In genomic region chr9:88995205-88995604, GRCh38 we compare ENCODE assay signal across 26 cellular contexts. TPM values are rescaled to one million over a fixed set of nuclear protein-coding genes. Genes with fewer than 3 reads are reported as not detected.
DNase-seq lines count a peak whose midpoint lies in the region; ATAC-seq, FAIRE-seq and TF ChIP-seq lines count a peak whose summit lies in the region.
"Had no signal": no experiment of that assay in that cellular context is flagged by ENCODE, and none has a peak within 500 bp of the region (broad histone marks: within the 10 kb centered on the region; RNA-seq: fewer than 3 reads in every experiment).

No MANE protein-coding gene starts in this region.

- TF ChIP-seq RAD21 in HepG2 (CRISPR knock-in tag; IDR thresholded peaks at IDR 0.05), result no peak

- H3K27me3 ChIP-seq in adipocyte (replicated peaks; ENCODE audit: control insufficient read depth, insufficient read depth, low read length) (no peaks in the 10 kb centered on the region), esophagus muscularis mucosa (no peaks in the 10 kb centered on the region), transverse colon (peaks cover 31% of the 10 kb centered on the region), HepG2 (ENCODE audit: control insufficient read depth in 1 of 2, insufficient read depth in 2 of 2, low read length in 2 of 2) (peaks cover 0 to 20% of the 10 kb centered on the region in 2 experiments; a peak in 3 of 5 replicates)
- H3K27me3 ChIP-seq: tibial nerve had no signal

- H3K9me3 ChIP-seq in adipocyte (ENCODE audit: control insufficient read depth, low read length) (no peaks in the 10 kb centered on the region), esophagus muscularis mucosa (no peaks in the 10 kb centered on the region), transverse colon (no peaks in the 10 kb centered on the region), HepG2 (ENCODE audit: low read length) (no peaks in the 10 kb centered on the region)
- H3K9me3 ChIP-seq: left lung, right lobe of liver, tibial nerve had no signal

- intact Hi-C loops in esophagus muscularis mucosa (cut with DNase I), result loop anchor here (5.0 kb wide), 1 partner anchor 218 kb away; no protein-coding TSS in a partner anchor
- intact Hi-C loops in transverse colon (cut with DNase I; ENCODE audit: low total_unique reads), result no loop called here
- intact Hi-C loops in HepG2 (cut with micrococcal nuclease; ENCODE audit: unreplicated experiment), result no loop called here

- H3K27me3 Mint-ChIP-seq in nephron (ENCODE audit: low read depth), result peaks cover 11% of the 10 kb centered on the region

- TF ChIP-seq CTCF in esophagus muscularis mucosa (IDR thresholded peaks at IDR 0.05), result no peak
- no peak for TF ChIP-seq CTCF in nephron (IDR thresholded peaks at IDR 0.05; ENCODE audit: unreplicated experiment in 3 of 3)
- no peak for TF ChIP-seq CTCF in transverse colon (IDR thresholded peaks at IDR 0.05)
- no peak for TF ChIP-seq CTCF in HepG2 (CRISPR knock-in tag; IDR thresholded peaks at IDR 0.05)

- no TSS peak for BruUV-seq in HepG2 (replicated peaks; lab: Mats Ljungman, UMichigan)

- 27% methylated on average over 6 of the region's 6 CpGs for WGBS in esophagus muscularis mucosa
- 73 to 76% methylated on average over 5 to 6 of the region's 6 CpGs for WGBS in transverse colon (ENCODE audit: low coverage in 1 of 2), 2 donors
- WGBS in HepG2 (ENCODE audit: low lambda C conversion rate), result 67% methylated on average over 6 of the region's 6 CpGs

- in situ Hi-C loops in transverse colon (cut with MboI; ENCODE audit: low pct_ligation_motif_present in 1 of 4, low pct_unique_long_range_greater_than_20kb in 1 of 4, low sequenced_read_pairs in 3 of 4) (loop anchor here in 1 of 4 donors (25.0 kb wide), 1 partner anchor 1308 kb away; no protein-coding TSS in a partner anchor), HepG2 (cut with HindIII; ENCODE audit: extremely low pct_ligation_motif_present, low pct_unique_long_range_greater_than_20kb) (no loop called here)

- peaks cover 41% of the 10 kb centered on the region for H3K36me3 Mint-ChIP-seq in nephron (ENCODE audit: low read depth)
- H3K36me3 Mint-ChIP-seq: immature natural killer cell; natural killer cell treated with Interleukin-12 subunit alpha and Interleukin-12 subunit beta and Interleukin-15 and Interleukin-18, amount 100 ng/mL, for 72 hours had no signal

- no peak for FAIRE-seq in HepG2 (lab: Jason Lieb, UNC)
- FAIRE-seq: bronchial epithelial cell, TTC549 had no signal

- TF ChIP-seq EP300 in esophagus muscularis mucosa (IDR thresholded peaks at IDR 0.05) (no peak), transverse colon (IDR thresholded peaks at IDR 0.05; ENCODE audit: low read depth) (no peak), HepG2 (IDR thresholded peaks at IDR 0.05; ENCODE audit: low read depth in 2 of 2, low read length in 2 of 2) (no peak), HepG2 (CRISPR knock-in tag; IDR thresholded peaks at IDR 0.05; ENCODE audit: borderline replicate concordance) (no peak)

- TF ChIP-seq POLR2A in esophagus muscularis mucosa (IDR thresholded peaks at IDR 0.05; ENCODE audit: low read depth), result no peak
- no peak for TF ChIP-seq POLR2A in transverse colon (IDR thresholded peaks at IDR 0.05)
- no peak for TF ChIP-seq POLR2A in HepG2 (IDR thresholded peaks at IDR 0.05; ENCODE audit: insufficient read depth in 1 of 2, low read depth in 2 of 2, low read length in 2 of 2)

- H2AFZ ChIP-seq in HepG2 (ENCODE audit: low read length), result no peak overlapping the region

- CTCF ChIA-PET in HepG2 (lab: Yijun Ruan, JAX; ENCODE audit: low intra/inter-chr PET ratio, low total read pairs), result no interaction called here

- H3K36me3 ChIP-seq in adipocyte (ENCODE audit: control insufficient read depth, insufficient read depth, low read length, severe bottlenecking) (no peaks in the 10 kb centered on the region), esophagus muscularis mucosa (peaks cover 0 to 14% (median 12%) of the 10 kb centered on the region in 4 donors), transverse colon (no peaks in the 10 kb centered on the region), HepG2 (replicated peaks in 1 of 2; ENCODE audit: control insufficient read depth in 1 of 2, insufficient read depth in 2 of 2, low read length in 2 of 2) (no peaks in the 10 kb centered on the region)
- H3K36me3 ChIP-seq: left lung, right lobe of liver, tibial nerve had no signal

- H3K4me1 Mint-ChIP-seq in nephron, result peaks cover 77% of the 10 kb centered on the region
- H3K4me1 Mint-ChIP-seq: immature natural killer cell had no signal

- no peaks in the 10 kb centered on the region for H3K79me2 ChIP-seq in HepG2 (ENCODE audit: insufficient read depth, low read length)

- no peak for ATAC-seq in HepG2
- ATAC-seq: left lung; natural killer cell treated with Interleukin-12 subunit alpha and Interleukin-12 subunit beta and Interleukin-15 and Interleukin-18, amount 100 ng/mL, for 72 hours; PC-3; right lobe of liver; Right ventricle myocardium inferior; stimulated activated naive CD8-positive, alpha-beta T cell treated with anti-CD3 and anti-CD28 coated beads, Interleukin-15, Interleukin-2, amounts not matched to agents 100 U/mL and 50 U/mL, for 24 hours had no signal

- H3K4me2 ChIP-seq in HepG2 (ENCODE audit: low read depth, low read length), result no peak overlapping the region

- no peaks in the 10 kb centered on the region for H4K20me1 ChIP-seq in HepG2 (ENCODE audit: insufficient read depth, low read length)

- H3K27ac ChIP-seq in esophagus muscularis mucosa (replicated peaks in 1 of 4), result peak overlapping the region; percentile 97 to 100 (median 99)
- H3K27ac ChIP-seq in transverse colon, result peak overlapping the region in 3 of 4 donors; percentile 7 to 41 (median 21)
- no peak overlapping the region for H3K27ac ChIP-seq in HepG2 (ENCODE audit: extremely low read length, insufficient read depth, low read length)
- H3K27ac ChIP-seq: left lung, right lobe of liver had no signal

- H3K27ac Mint-ChIP-seq in nephron, result peak overlapping the region; percentile 56 to 86 (median 63)
- H3K27ac Mint-ChIP-seq: CD4-positive, alpha-beta T cell; immature natural killer cell; natural killer cell treated with Interleukin-12 subunit alpha and Interleukin-12 subunit beta and Interleukin-15 and Interleukin-18, amount 100 ng/mL, for 72 hours had no signal

- H3K9ac ChIP-seq in adipocyte (ENCODE audit: low read length) (no peak overlapping the region), HepG2 (ENCODE audit: insufficient read depth, low read depth, low read length) (no peak overlapping the region)

- POLR2A ChIA-PET in HepG2 (lab: Yijun Ruan, JAX), result no interaction called here

- DNase-seq in adipocyte (ENCODE audit: low read depth), result peak; percentile 25
- no peak for DNase-seq in esophagus muscularis mucosa (ENCODE audit: extremely low spot score)
- no peak for DNase-seq in transverse colon
- no peak for DNase-seq in T1000 (lab: John Stamatoyannopoulos, UW)
- no peak for DNase-seq in NCI-H1436 treated with DMSO at 0.1 percent for 48 hours (lab: John Stamatoyannopoulos, UW)
- DNase-seq in NCI-H2171 treated with DMSO at 0.1 percent for 48 hours (lab: John Stamatoyannopoulos, UW), result no peak
- DNase-seq in HepG2 (ENCODE audit: low spot score), result no peak
- DNase-seq: activated CD4-positive, alpha-beta T cell treated with anti-CD3 and anti-CD28 coated beads for 1 hour; activated gamma-delta T cell; activated T-cell treated with anti-CD3 and anti-CD28 coated beads, Interleukin-2, amount 50 U/mL, for 1 hour; CD4-positive, alpha-beta T cell; cortex of kidney; immature natural killer cell; left lung; NCI-H1092 treated with DMSO at 0.1 percent for 48 hours; NCI-H1930; PC-3; right lobe of liver; stimulated activated CD4-positive, alpha-beta T cell treated with anti-CD3 and anti-CD28 coated beads, Interleukin-15, amount 100 ng/mL, for 24 hours; stimulated activated naive CD8-positive, alpha-beta T cell treated with anti-CD3 and anti-CD28 coated beads, Interleukin-15, Interleukin-2, amounts not matched to agents 100 U/mL and 50 U/mL, for 24 hours had no signal

- no peak overlapping the region for H3K4me3 ChIP-seq in adipocyte (ENCODE audit: low read length)
- peak overlapping the region; percentile 86 to 100 (median 97) for H3K4me3 ChIP-seq in esophagus muscularis mucosa
- no peak overlapping the region for H3K4me3 ChIP-seq in transverse colon
- H3K4me3 ChIP-seq in HepG2 (replicated peaks in 1 of 3; ENCODE audit: insufficient read depth in 1 of 3, low read depth in 2 of 3, low read length in 3 of 3), result no peak overlapping the region
- H3K4me3 ChIP-seq: left lung, right lobe of liver had no signal

- H3K9me3 Mint-ChIP-seq in nephron, result no peaks in the 10 kb centered on the region
- H3K9me3 Mint-ChIP-seq: CD4-positive, alpha-beta T cell; immature natural killer cell; natural killer cell treated with Interleukin-12 subunit alpha and Interleukin-12 subunit beta and Interleukin-15 and Interleukin-18, amount 100 ng/mL, for 72 hours had no signal

- H3K4me1 ChIP-seq in adipocyte (ENCODE audit: control insufficient read depth, insufficient read depth, low read length) (peaks cover 44% of the 10 kb centered on the region), esophagus muscularis mucosa (peaks cover 49 to 86% (median 82%) of the 10 kb centered on the region in 4 donors), transverse colon (peaks cover 3 to 44% (median 10%) of the 10 kb centered on the region in 4 donors), HepG2 (ENCODE audit: insufficient read depth, low read length) (peaks cover 11% of the 10 kb centered on the region; the same call in 1 of the 2 replicates)

- H3K4me3 Mint-ChIP-seq in nephron, result peak overlapping the region; percentile 93 to 97 (median 96)
- H3K4me3 Mint-ChIP-seq: CD4-positive, alpha-beta T cell; immature natural killer cell; natural killer cell treated with Interleukin-12 subunit alpha and Interleukin-12 subunit beta and Interleukin-15 and Interleukin-18, amount 100 ng/mL, for 72 hours had no signal

RNA-seq across cellular contexts. Expression of gene S1PR3, which starts 3.9 kb away (rescaled TPM):
- total RNA-seq in esophagus muscularis mucosa (100 to 1,000 TPM; 184 to 340 (median 223) TPM), transverse colon (10 to 100 TPM in 2 of 4 donors, 1 to 10 TPM in 2; 2.0 to 13.5 (median 8.3) TPM), HepG2 (2016; rRNA removed; fragmentation: Illumina TruSeq; extraction: Trizol) (0.02 and 0.04 TPM in 2 replicates)
- total RNA-seq in HepG2 (2016; cell fraction: cytosol; rRNA removed; fragmentation: Illumina TruSeq; extraction: Trizol; ENCODE audit: low read depth), result not detected in 2 replicates
- 0.04 and 0.06 TPM in 2 replicates for total RNA-seq in HepG2 (2016; cell fraction: insoluble cytoplasmic fraction; rRNA removed; fragmentation: Illumina TruSeq; extraction: Trizol)
- 0.03 TPM in 1 of 2 replicates, not detected in the other for total RNA-seq in HepG2 (2016; cell fraction: membrane; rRNA removed; fragmentation: Illumina TruSeq; extraction: Trizol)
- not detected in 2 replicates for total RNA-seq in HepG2 (2016; cell fraction: nucleus; rRNA removed; fragmentation: Illumina TruSeq; extraction: Trizol)
- polyA plus RNA-seq in HepG2 (2011; rRNA removed), result 0.01 TPM in 1 of 2 replicates, not detected in the other
- 0.03 TPM in 1 of 2 replicates, not detected in the other for polyA plus RNA-seq in HepG2 (2011; cell fraction: cytosol; rRNA removed)
- polyA plus RNA-seq in HepG2 (2011; cell fraction: nucleus; rRNA removed), result not detected in 2 replicates
- not detected in 2 replicates for polyA plus RNA-seq in HepG2 (2012)
- not detected in 2 replicates for polyA plus RNA-seq in HepG2 (2016; cell fraction: cytosol; fragmentation: Illumina TruSeq; extraction: Trizol; ENCODE audit: low read depth)
- polyA plus RNA-seq in HepG2 (2016; cell fraction: insoluble cytoplasmic fraction; fragmentation: Illumina TruSeq; extraction: Trizol; ENCODE audit: low read depth), result 0.05 TPM in 1 of 2 replicates, not detected in the other
- not detected in 2 replicates for polyA plus RNA-seq in HepG2 (2016; cell fraction: membrane; fragmentation: Illumina TruSeq; extraction: Trizol; ENCODE audit: low read depth)
- 0.09 TPM in 1 of 2 replicates, not detected in the other for polyA plus RNA-seq in HepG2 (2016; cell fraction: nucleus; fragmentation: Illumina TruSeq; extraction: Trizol; ENCODE audit: insufficient read depth, low read depth)
- 36.5 TPM in 1 of 2 replicates, not detected in the other for polyA minus RNA-seq in HepG2 (2011; rRNA and poly(A)+ RNA removed; ENCODE audit: low replicate concordance)
- 0.09 TPM in 1 of 2 replicates, not detected in the other for polyA minus RNA-seq in HepG2 (2011; cell fraction: cytosol; rRNA and poly(A)+ RNA removed)
- polyA minus RNA-seq in HepG2 (2011; cell fraction: nucleus; rRNA and poly(A)+ RNA removed), result 0.13 TPM in 1 of 2 replicates, not detected in the other
- total RNA-seq: natural killer cell treated with Interleukin-12 subunit alpha and Interleukin-12 subunit beta and Interleukin-15 and Interleukin-18, amount 100 ng/mL, for 72 hours had no signal

Comparison
In these comparisons a context has a peak if more than half of its experiments do, and no peak if none do; other contexts are left out.
1. H3K4me3 ChIP-seq: peak in esophagus muscularis mucosa (4 of 4); none in adipocyte (single experiment), transverse colon (0 of 4) and HepG2 (0 of 3).
2. RNA of gene S1PR3, which starts 3.9 kb away (total RNA-seq): 184 to 340 TPM in esophagus muscularis mucosa; 2.0 to 13.5 TPM in transverse colon and 0.02 to 0.06 TPM in HepG2; every median in the first group is over 10 times any median in the second.